In genomic region chr15:36753173-36753572, GRCh38 we compare ENCODE assay signal across 17 cellular contexts.
DNase-seq lines count a peak whose midpoint lies in the region; ATAC-seq and TF ChIP-seq lines count a peak whose summit lies in the region.
"Had no signal": no experiment of that assay in that cellular context is flagged by ENCODE, and none has a peak within 500 bp of the region (broad histone marks: within the 10 kb centered on the region; RNA-seq: fewer than 3 reads in every experiment).

No MANE protein-coding gene starts in this region.

- H3K4me1 Mint-ChIP-seq in progenitor cell of endocrine pancreas (ENCODE audit: low read depth): peaks cover 25% of the 10 kb centered on the region
- H3K4me1 Mint-ChIP-seq in activated CD8-positive, alpha-beta memory T cell treated with anti-CD3 and anti-CD28 coated beads, Interleukin-2, amount 10 ng/mL, durations not matched to agents 7 days and 5 days: peaks cover 2% of the 10 kb centered on the region
- H3K4me1 Mint-ChIP-seq: IgD-negative memory B cell had no signal

- no peaks in the 10 kb centered on the region for H3K36me3 ChIP-seq in HAP-1 (replicated peaks)
- no peaks in the 10 kb centered on the region for H3K36me3 ChIP-seq in NT2/D1 (ENCODE audit: insufficient read depth, insufficient read length, low read length)
- no peaks in the 10 kb centered on the region for H3K36me3 ChIP-seq in mesendoderm (ENCODE audit: control insufficient read depth, insufficient read depth, low read length)
- H3K36me3 ChIP-seq: BE2C had no signal

- no peak overlapping the region for H4K8ac ChIP-seq in mesendoderm (ENCODE audit: low read depth, low read length)

- WGBS in mesendoderm (ENCODE audit: extremely low coverage, insufficient coverage, low lambda C conversion rate): no CpG with 5 or more reads among the region's 4 CpGs

- H3K18ac ChIP-seq in mesendoderm (ENCODE audit: low read length): no peak overlapping the region

- no peak overlapping the region for H3K4ac ChIP-seq in mesendoderm (ENCODE audit: low read depth, low read length)

- no peak overlapping the region for H3K4me2 ChIP-seq in mesendoderm (ENCODE audit: low read length)

- CTCF ChIA-PET in activated CD8-positive, alpha-beta memory T cell treated with anti-CD3 and anti-CD28 coated beads, Interleukin-2, amount 10 ng/mL, durations not matched to agents 7 days and 5 days (lab: Charles Lee): no interaction called here

- H3K36me3 Mint-ChIP-seq in progenitor cell of endocrine pancreas (ENCODE audit: insufficient read depth): peaks cover 8% of the 10 kb centered on the region
- no peaks in the 10 kb centered on the region for H3K36me3 Mint-ChIP-seq in activated CD8-positive, alpha-beta memory T cell treated with anti-CD3 and anti-CD28 coated beads, Interleukin-2, amount 10 ng/mL, durations not matched to agents 7 days and 5 days

- H2BK5ac ChIP-seq in mesendoderm (ENCODE audit: low read length): no peak overlapping the region

- no peaks in the 10 kb centered on the region for H3K27me3 Mint-ChIP-seq in progenitor cell of endocrine pancreas
- H3K27me3 Mint-ChIP-seq in activated CD8-positive, alpha-beta memory T cell treated with anti-CD3 and anti-CD28 coated beads, Interleukin-2, amount 10 ng/mL, durations not matched to agents 7 days and 5 days: no peaks in the 10 kb centered on the region
- H3K27me3 Mint-ChIP-seq: IgD-negative memory B cell had no signal

- no peak overlapping the region for H2AK5ac ChIP-seq in mesendoderm (ENCODE audit: low read length)

- no peaks in the 10 kb centered on the region for H3K79me2 ChIP-seq in mesendoderm (ENCODE audit: control insufficient read depth, insufficient read depth, low read length)

- DNase-seq in HAP-1 (ENCODE audit: low spot score in 2 of 2): peak; percentile 77 to 95
- DNase-seq in NT2/D1 (ENCODE audit: low read depth, low spot score): peak; percentile 71
- peak; percentile 40 for DNase-seq in iPS DF 19.7 (ENCODE audit: low read depth, low spot score)
- peak; percentile 54 for DNase-seq in mesendoderm
- no peak for DNase-seq in NCI-H526 treated with DMSO at 0.1 percent for 48 hours (lab: John Stamatoyannopoulos, UW)
- DNase-seq in progenitor cell of endocrine pancreas (ENCODE audit: low spot score, unreplicated experiment): no peak
- no peak for DNase-seq in activated CD8-positive, alpha-beta memory T cell treated with anti-CD3 and anti-CD28 coated beads, Interleukin-2, amount 10 ng/mL, durations not matched to agents 7 days and 5 days
- DNase-seq: BE2C, DMS79, NCI-H1105 treated with DMSO at 0.1 percent for 48 hours, NCI-H1694 treated with DMSO at 0.1 percent for 48 hours, NCI-H2107, NCI-H748 treated with DMSO at 0.1 percent for 48 hours had no signal

- H3K4me3 ChIP-seq in HAP-1 (no peak overlapping the region), NT2/D1 (ENCODE audit: insufficient read length, low read depth) (no peak overlapping the region), mesendoderm (ENCODE audit: low read length) (no peak overlapping the region)
- H3K4me3 ChIP-seq: GM12878 had no signal

- H3K79me1 ChIP-seq in mesendoderm (ENCODE audit: low read length): no peaks in the 10 kb centered on the region

- H3K27ac ChIP-seq in mesendoderm (ENCODE audit: low read depth, low read length): no peak overlapping the region

- H3K23ac ChIP-seq in mesendoderm (ENCODE audit: low read length): no peak overlapping the region

- no peak overlapping the region for H3K27ac Mint-ChIP-seq in progenitor cell of endocrine pancreas
- H3K27ac Mint-ChIP-seq in activated CD8-positive, alpha-beta memory T cell treated with anti-CD3 and anti-CD28 coated beads, Interleukin-2, amount 10 ng/mL, durations not matched to agents 7 days and 5 days: no peak overlapping the region

- no peak overlapping the region for H2BK120ac ChIP-seq in mesendoderm (ENCODE audit: low read depth, low read length)

- H3K9ac ChIP-seq in NT2/D1 (ENCODE audit: insufficient read length, low read depth): no peak overlapping the region
- H3K9ac ChIP-seq in mesendoderm (ENCODE audit: low read length): no peak overlapping the region

- TF ChIP-seq CTCF in progenitor cell of endocrine pancreas (IDR thresholded peaks at IDR 0.05; ENCODE audit: unreplicated experiment): no peak

- H2BK15ac ChIP-seq in mesendoderm (replicated peaks; ENCODE audit: low read depth): no peak overlapping the region

- no peak overlapping the region for H4K5ac ChIP-seq in mesendoderm (ENCODE audit: low read length)

- in situ Hi-C loops in HAP-1 (cut with MboI; ENCODE audit: low sequenced_read_pairs): no loop called here

- peaks cover 37% of the 10 kb centered on the region for H3K4me1 ChIP-seq in HAP-1
- H3K4me1 ChIP-seq in NT2/D1 (ENCODE audit: insufficient read depth, insufficient read length): no peaks in the 10 kb centered on the region
- H3K4me1 ChIP-seq in mesendoderm (ENCODE audit: control insufficient read depth, low read depth, low read length): no peaks in the 10 kb centered on the region
- H3K4me1 ChIP-seq: BE2C had no signal

- ATAC-seq in activated CD8-positive, alpha-beta memory T cell treated with anti-CD3 and anti-CD28 coated beads, Interleukin-2, amount 10 ng/mL, durations not matched to agents 7 days and 5 days: no peak
- ATAC-seq: GM12878, HCT116, Panc1 had no signal

- H3K27me3 ChIP-seq in HAP-1 (ENCODE audit: low read depth): no peaks in the 10 kb centered on the region
- H3K27me3 ChIP-seq in NT2/D1 (ENCODE audit: insufficient read depth, insufficient read length): no peaks in the 10 kb centered on the region
- no peaks in the 10 kb centered on the region for H3K27me3 ChIP-seq in mesendoderm (ENCODE audit: insufficient read depth, low read length, poor library complexity)
- H3K27me3 ChIP-seq: BE2C had no signal

- no peaks in the 10 kb centered on the region for H3K9me3 Mint-ChIP-seq in progenitor cell of endocrine pancreas (ENCODE audit: low read depth)
- H3K9me3 Mint-ChIP-seq in activated CD8-positive, alpha-beta memory T cell treated with anti-CD3 and anti-CD28 coated beads, Interleukin-2, amount 10 ng/mL, durations not matched to agents 7 days and 5 days (ENCODE audit: low read depth): no peaks in the 10 kb centered on the region

- H3K9me3 ChIP-seq in HAP-1: no peaks in the 10 kb centered on the region
- no peaks in the 10 kb centered on the region for H3K9me3 ChIP-seq in NT2/D1 (ENCODE audit: insufficient read depth, low read length)
- H3K9me3 ChIP-seq: BE2C had no signal

- no peak overlapping the region for H3K56ac ChIP-seq in mesendoderm (ENCODE audit: low read length)

- no peak overlapping the region for H3K4me3 Mint-ChIP-seq in progenitor cell of endocrine pancreas (ENCODE audit: low read depth)
- no peak overlapping the region for H3K4me3 Mint-ChIP-seq in activated CD8-positive, alpha-beta memory T cell treated with anti-CD3 and anti-CD28 coated beads, Interleukin-2, amount 10 ng/mL, durations not matched to agents 7 days and 5 days
- H3K4me3 Mint-ChIP-seq: IgD-negative memory B cell had no signal

Comparison
In these comparisons a context has a peak if more than half of its experiments do, and no peak if none do; other contexts are left out.
1. DNase-seq: peak in HAP-1 (2 of 2), NT2/D1 (single experiment), iPS DF 19.7 (single experiment) and mesendoderm (single experiment); none in NCI-H526 treated with DMSO at 0.1 percent for 48 hours (single experiment), progenitor cell of endocrine pancreas (single experiment) and activated CD8-positive, alpha-beta memory T cell treated with anti-CD3 and anti-CD28 coated beads, Interleukin-2, amount 10 ng/mL, durations not matched to agents 7 days and 5 days (single experiment).